Comparison of ENCODE assay signal across 10 cellular contexts in genomic region chr7:27677912-27678612, GRCh38. TPM values are rescaled to one million over a fixed set of nuclear protein-coding genes. Genes with fewer than 3 reads are reported as not detected.
DNase-seq lines count a peak whose midpoint lies in the region; ATAC-seq, FAIRE-seq and TF ChIP-seq lines count a peak whose summit lies in the region.
"Had no signal": no experiment of that assay in that cellular context is flagged by ENCODE, and none has a peak within 500 bp of the region (broad histone marks: within the 10 kb centered on the region; RNA-seq: fewer than 3 reads in every experiment).

No MANE protein-coding gene starts in this region.

- no peak overlapping the region for H2BK15ac ChIP-seq in mesenchymal stem cell (ENCODE audit: low read depth, poor library complexity, severe bottlenecking)

- H3K9ac ChIP-seq in mesenchymal stem cell (ENCODE audit: low read length), result peak overlapping the region; percentile 84

- peak overlapping the region; percentile 90 for H2BK5ac ChIP-seq in mesenchymal stem cell (ENCODE audit: low read depth, low read length, poor library complexity, severe bottlenecking)

- peak; percentile 84 to 93 for DNase-seq in A549 (ENCODE audit: low read depth in 1 of 2, low spot score in 1 of 2)
- peak; percentile 83 for DNase-seq in HTR-8/SVneo (ENCODE audit: insufficient read length, low spot score)
- DNase-seq in chondrocyte (ENCODE audit: low spot score), result no peak
- peak; percentile 94 for DNase-seq in mesenchymal stem cell
- DNase-seq in NK-92 treated with Interleukin-12 subunit alpha and Interleukin-12 subunit beta, amount 100 ng/mL, for 24 hours (lab: John Stamatoyannopoulos, UW), result no peak
- no peak for DNase-seq in NCI-H524 (lab: John Stamatoyannopoulos, UW)
- no peak for DNase-seq in effector memory CD4-positive, alpha-beta T cell
- DNase-seq: DMS79 treated with DMSO at 0.1 percent for 48 hours had no signal

- H4K8ac ChIP-seq in mesenchymal stem cell (ENCODE audit: low read length), result peak overlapping the region; percentile 54

- no peak overlapping the region for H4K91ac ChIP-seq in mesenchymal stem cell (ENCODE audit: low read length)

- TF ChIP-seq CTCF in A549 (IDR thresholded peaks at IDR 0.05), result no peak
- TF ChIP-seq CTCF in chondrocyte (IDR thresholded peaks at IDR 0.05), result no peak

- no peak overlapping the region for H3K4me3 Mint-ChIP-seq in chondrocyte (ENCODE audit: unreplicated experiment)
- H3K4me3 Mint-ChIP-seq: activated naive CD8-positive, alpha-beta T cell had no signal

- H3K36me3 ChIP-seq in mesenchymal stem cell (ENCODE audit: control insufficient read depth in 1 of 2, insufficient read depth in 2 of 2, low read depth in 1 of 2, low read length in 2 of 2), result no peaks in the 10 kb centered on the region
- no peaks in the 10 kb centered on the region for H3K36me3 ChIP-seq in effector memory CD4-positive, alpha-beta T cell (ENCODE audit: control insufficient read depth, insufficient read depth, low read length)

- peak overlapping the region; percentile 79 for H2BK120ac ChIP-seq in mesenchymal stem cell (ENCODE audit: low read depth, low read length)

- no peaks in the 10 kb centered on the region for H3K36me3 Mint-ChIP-seq in chondrocyte (ENCODE audit: low read depth)
- H3K36me3 Mint-ChIP-seq: activated naive CD8-positive, alpha-beta T cell had no signal

- TF ChIP-seq RAD21 in A549 (conservative IDR thresholded peaks at IDR 0.05 in 1 of 2, IDR thresholded peaks at IDR 0.05 in 1 of 2), result no peak

- H2BK12ac ChIP-seq in mesenchymal stem cell (ENCODE audit: low read length in 2 of 2), result peak overlapping the region; percentile 54 to 93

- peaks cover 31% of the 10 kb centered on the region for H3K4me1 ChIP-seq in A549
- H3K4me1 ChIP-seq in mesenchymal stem cell (ENCODE audit: control insufficient read depth, insufficient read depth, low read depth, low read length), result peaks cover 7% of the 10 kb centered on the region
- no peaks in the 10 kb centered on the region for H3K4me1 ChIP-seq in effector memory CD4-positive, alpha-beta T cell (ENCODE audit: control insufficient read depth, insufficient read depth, low read length, poor library complexity, severe bottlenecking)

- peaks cover 6% of the 10 kb centered on the region for H3K9me3 Mint-ChIP-seq in chondrocyte (ENCODE audit: low read depth)

- 15% methylated on average over 3 of the region's 3 CpGs for WGBS in A549 (ENCODE audit: missing lambda C conversion rate)
- WGBS in mesenchymal stem cell, result 56% methylated on average over 2 of the region's 3 CpGs

- H2AFZ ChIP-seq in mesenchymal stem cell (ENCODE audit: low read depth, low read length), result no peak overlapping the region

- H3K79me1 ChIP-seq in mesenchymal stem cell (replicated peaks; ENCODE audit: low read length, poor library complexity, severe bottlenecking), result no peaks in the 10 kb centered on the region

- peak overlapping the region in 1 of 2 experiments; percentile 75 for H3K18ac ChIP-seq in mesenchymal stem cell (ENCODE audit: low read depth in 1 of 2, low read length in 2 of 2)

- no peak for TF ChIP-seq POLR2A in A549 (IDR thresholded peaks at IDR 0.05; ENCODE audit: low read length)

- no peak overlapping the region for H3K23ac ChIP-seq in mesenchymal stem cell (ENCODE audit: low read length in 2 of 2)

- FAIRE-seq in A549 (lab: Jason Lieb, UNC) (peak; percentile 88), HTR-8/SVneo (lab: Jason Lieb, UNC) (no peak)

- no peaks in the 10 kb centered on the region for H3K27me3 Mint-ChIP-seq in chondrocyte (ENCODE audit: low read depth)
- H3K27me3 Mint-ChIP-seq: activated naive CD8-positive, alpha-beta T cell had no signal

- H3K4ac ChIP-seq in mesenchymal stem cell (ENCODE audit: low read depth in 1 of 2, low read length in 2 of 2), result no peak overlapping the region

- TF ChIP-seq EP300 in A549 (IDR thresholded peaks at IDR 0.05), result no peak

- ATAC-seq in A549, result peak; percentile 96 to 97
- ATAC-seq in GM18870 (IDR thresholded peaks at IDR 0.05; ENCODE audit: unreplicated experiment), result no peak

- H2AK5ac ChIP-seq in mesenchymal stem cell (ENCODE audit: low read length, severe bottlenecking), result peak overlapping the region; percentile 69

- peaks cover 28% of the 10 kb centered on the region for H3K4me1 Mint-ChIP-seq in chondrocyte (ENCODE audit: low read depth)

- no peak overlapping the region for H3K14ac ChIP-seq in mesenchymal stem cell (ENCODE audit: low read length in 2 of 2)

- H3K27me3 ChIP-seq in mesenchymal stem cell (ENCODE audit: control insufficient read depth in 1 of 2, insufficient read depth in 1 of 2, low read length in 2 of 2), result no peaks in the 10 kb centered on the region
- H3K27me3 ChIP-seq in effector memory CD4-positive, alpha-beta T cell (replicated peaks; ENCODE audit: control insufficient read depth, insufficient read depth, low read length, poor library complexity, severe bottlenecking), result no peaks in the 10 kb centered on the region

- H3K4me3 ChIP-seq in A549 (no peak overlapping the region), mesenchymal stem cell (ENCODE audit: insufficient read depth in 1 of 2, low read depth in 1 of 2, low read length in 2 of 2) (no peak overlapping the region)
- H3K4me3 ChIP-seq in effector memory CD4-positive, alpha-beta T cell (ENCODE audit: insufficient read depth, low read depth, low read length, poor library complexity, severe bottlenecking), result no peak overlapping the region

- H3K4me2 ChIP-seq in A549 (peak overlapping the region; percentile 75), mesenchymal stem cell (ENCODE audit: low read length, poor library complexity, severe bottlenecking) (no peak overlapping the region)

- H3K27ac ChIP-seq in A549, result peak overlapping the region; percentile 88 to 91
- H3K27ac ChIP-seq in mesenchymal stem cell (ENCODE audit: low read length, poor library complexity, severe bottlenecking), result peak overlapping the region; percentile 79
- no peak overlapping the region for H3K27ac ChIP-seq in effector memory CD4-positive, alpha-beta T cell (ENCODE audit: insufficient read depth, low read length, poor library complexity, severe bottlenecking)

- POLR2A ChIA-PET in A549 (lab: Yijun Ruan, JAX), result interaction anchor here (0.6 to 1.9 kb wide), 5 partner anchors 11 to 1221 kb away, joined by 3 to 17 read pairs (median 6); partner anchors contain the start of genes HIBADH and TAX1BP1

- H3K9me3 ChIP-seq in A549 (peaks cover 6% of the 10 kb centered on the region; the same call in 2 of the 3 replicates), mesenchymal stem cell (ENCODE audit: control insufficient read depth, low read length) (peaks cover 4% of the 10 kb centered on the region)
- no peaks in the 10 kb centered on the region for H3K9me3 ChIP-seq in effector memory CD4-positive, alpha-beta T cell (ENCODE audit: control insufficient read depth, low read length)

- H3K27ac Mint-ChIP-seq in chondrocyte (ENCODE audit: unreplicated experiment), result peak overlapping the region; percentile 95
- H3K27ac Mint-ChIP-seq: activated naive CD8-positive, alpha-beta T cell had no signal

- CTCF ChIA-PET in A549 (lab: Yijun Ruan, JAX), result interaction anchor here (1.2 to 1.7 kb wide), 4 partner anchors 16 to 416 kb away, joined by 3 to 5 read pairs (median 4); partner anchors contain the start of gene HIBADH

TF ChIP-seq in A549, 52 proteins besides CTCF, POLR2A, EP300 and RAD21 (continues in another document):
- TF ChIP-seq MYC (IDR thresholded peaks at IDR 0.05; ENCODE audit: borderline replicate concordance, low read length), result peak; percentile 74; the same call in 1 of the 2 replicates
- no peak for TF ChIP-seq REST (IDR thresholded peaks at IDR 0.05)
- peak; percentile 82 for TF ChIP-seq FOSL2 (IDR thresholded peaks at IDR 0.05)
- peak; percentile 94 for TF ChIP-seq FOSL2 (CRISPR knock-in tag; IDR thresholded peaks at IDR 0.05)
- no peak for TF ChIP-seq SMC3 (IDR thresholded peaks at IDR 0.05)
- 0 out of 2 replicates have a peak, but pooled peaks have one; percentile 53 for TF ChIP-seq HOXB13 (CRISPR knock-in tag; IDR thresholded peaks at IDR 0.05; ENCODE audit: low read depth)
- peak; percentile 32; the same call in 1 of the 2 replicates for TF ChIP-seq E2F6 (IDR thresholded peaks at IDR 0.05; ENCODE audit: borderline replicate concordance, low read depth)

RNA-seq across cellular contexts. Expression of gene HIBADH, which starts 15.4 kb away (rescaled TPM):
- polyA plus RNA-seq in A549 (2011; rRNA removed) (108 and 118 TPM in 2 replicates), A549 (2017; fragmentation: RNase III; extraction: RNeasy Plus Mini Kit Qiagen cat#74134 plus additional on column Dnase treatment) (43.4 to 49.6 TPM (median 49.5 TPM) in 3 replicates)
- polyA plus RNA-seq in A549 (2012; cell fraction: cytosol; rRNA removed), result 39.3 and 43.4 TPM in 2 replicates
- polyA plus RNA-seq in A549 (2012; cell fraction: nucleus; rRNA removed), result 12.1 and 19.5 TPM in 2 replicates
- 27.7 and 29.1 TPM in 2 replicates for polyA minus RNA-seq in A549 (2011; rRNA and poly(A)+ RNA removed)
- 18.9 to 24.4 TPM (median 20.6 TPM) in 3 replicates for total RNA-seq in chondrocyte
- polyA plus RNA-seq in mesenchymal stem cell (2013, experiment 1 of 2), result 26.9 TPM
- polyA plus RNA-seq in mesenchymal stem cell (2013, experiment 2 of 2), result 29.0 TPM

Comparison
In these comparisons a context has a peak if more than half of its experiments do, and no peak if none do; other contexts are left out.
1. DNase-seq: peak in A549 (2 of 2), HTR-8/SVneo (single experiment) and mesenchymal stem cell (single experiment); none in chondrocyte (single experiment), NK-92 treated with Interleukin-12 subunit alpha and Interleukin-12 subunit beta, amount 100 ng/mL, for 24 hours (single experiment), NCI-H524 (0 of 2) and effector memory CD4-positive, alpha-beta T cell (0 of 3).